Comparison of ENCODE assay signal across 9 cellular contexts in the genomic region with DNA sequence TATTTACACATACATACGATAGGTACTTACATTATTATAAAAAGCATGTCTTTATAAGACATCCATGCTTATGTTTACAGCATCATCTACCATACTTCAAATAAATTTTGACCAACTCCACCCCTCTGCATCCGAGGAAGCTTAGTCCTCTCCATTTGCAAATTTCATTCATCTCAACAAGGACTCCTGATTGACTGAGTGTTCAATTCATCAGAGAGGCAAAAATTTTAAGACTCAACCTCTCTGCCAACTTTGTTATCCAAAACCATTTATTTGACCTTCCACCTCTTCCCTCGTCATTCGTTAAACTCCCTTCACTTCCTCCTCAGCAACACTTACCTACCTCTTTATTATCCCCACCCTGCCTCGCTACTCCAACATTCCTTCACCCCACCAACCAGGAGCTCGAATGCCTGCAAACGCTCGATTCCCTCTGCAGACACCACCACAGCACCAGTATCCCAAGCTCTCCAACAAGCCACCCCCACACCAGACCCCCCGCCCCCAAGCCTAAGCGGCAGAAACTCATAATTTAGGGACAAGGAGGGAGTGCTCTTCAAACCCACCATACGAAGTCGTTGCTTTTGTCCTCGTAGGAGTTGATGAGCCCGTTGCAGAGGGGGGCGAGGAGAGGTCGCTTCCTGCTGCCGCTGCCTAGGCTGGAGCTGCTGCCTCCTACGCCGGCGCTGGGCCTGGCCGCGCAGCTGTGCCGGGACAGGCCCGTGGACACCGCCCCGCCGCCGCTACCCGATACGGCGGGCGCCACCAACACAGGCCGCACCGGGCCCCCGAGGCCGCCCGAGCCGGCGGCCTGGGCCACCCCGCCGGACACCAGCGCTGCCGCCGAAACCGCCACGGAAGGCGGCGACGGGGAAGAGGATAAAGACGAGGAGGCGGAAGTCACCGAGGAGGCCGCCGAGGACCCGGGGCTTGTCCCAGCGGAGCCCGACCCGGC. TPM values are rescaled to one million over a fixed set of nuclear protein-coding genes. Genes with fewer than 3 reads are reported as not detected.
DNase-seq lines count a peak whose midpoint lies in the region; ATAC-seq, FAIRE-seq and TF ChIP-seq lines count a peak whose summit lies in the region.
"Had no signal": no experiment of that assay in that cellular context is flagged by ENCODE, and none has a peak within 500 bp of the region (broad histone marks: within the 10 kb centered on the region; RNA-seq: fewer than 3 reads in every experiment).

No MANE protein-coding gene starts in this region.

- DNase-seq in Daoy (ENCODE audit: low read depth) (peak; percentile 54), GM20000 (ENCODE audit: low spot score) (peak; percentile 11), SK-N-SH (peak; percentile 63), keratinocyte (ENCODE audit: low read depth, low spot score) (no peak), middle frontal gyrus (ENCODE audit: extremely low spot score, low spot score) (no peak)
- peak; percentile 2 for DNase-seq in central memory CD4-positive, alpha-beta T cell
- peak; percentile 6 to 14 (median 6) for DNase-seq in stimulated activated CD4-positive, alpha-beta T cell treated with anti-CD3 and anti-CD28 coated beads, Interleukin-1b, Interleukin-23, amount 100 ng/mL, for 24 hours (ENCODE audit: low read depth in 4 of 4, low spot score in 1 of 4)

- H4K20me1 ChIP-seq in SK-N-SH (ENCODE audit: insufficient read depth) (peaks cover 41% of the 10 kb centered on the region), keratinocyte (ENCODE audit: control insufficient read depth, extremely low read depth, insufficient read depth, low read length) (peaks cover 4% of the 10 kb centered on the region)

- H3K27me3 ChIP-seq in SK-N-SH (ENCODE audit: insufficient read depth) (no peaks in the 10 kb centered on the region), keratinocyte (ENCODE audit: control insufficient read depth, extremely low read depth, insufficient read depth, low read length) (no peaks in the 10 kb centered on the region)

- peaks cover under 1% of the 10 kb centered on the region for H3F3A ChIP-seq in SK-N-SH (replicated peaks; ENCODE audit: insufficient read depth)

- H3K9ac ChIP-seq in SK-N-SH = peak overlapping the region; percentile 90
- peak overlapping the region; percentile 87 for H3K9ac ChIP-seq in keratinocyte (ENCODE audit: control insufficient read depth, extremely low read depth, insufficient read depth, low read length)

- CTCF ChIA-PET in SK-N-SH (lab: Yijun Ruan, JAX) = interaction anchor here (0.9 kb wide), 1 partner anchor 34 kb away, joined by 3 read pairs; no protein-coding TSS in a partner anchor

- TF ChIP-seq RAD21 in SK-N-SH (IDR thresholded peaks at IDR 0.05; ENCODE audit: low read length) = no peak

- POLR2A ChIA-PET in SK-N-SH (lab: Yijun Ruan, JAX) = interaction anchor here (0.7 kb wide), 1 partner anchor 1207 kb away, joined by 3 read pairs; a partner anchor contains a TSS

- H3K36me3 ChIP-seq in SK-N-SH (replicated peaks in 1 of 2; ENCODE audit: control insufficient read depth in 1 of 2, insufficient read depth in 2 of 2, low read length in 1 of 2) (no peaks in the 10 kb centered on the region), keratinocyte (ENCODE audit: control insufficient read depth in 2 of 2, extremely low read depth in 1 of 2, insufficient read depth in 2 of 2, low read length in 2 of 2) (no peaks in the 10 kb centered on the region)

- dilution Hi-C loops in keratinocyte (cut with MboI; ENCODE audit: extremely low pct_ligation_motif_present, low sequenced_read_pairs) = no loop called here

- no peaks in the 10 kb centered on the region for H3K9me1 ChIP-seq in keratinocyte (ENCODE audit: control insufficient read depth, extremely low read depth, insufficient read depth, low read length)

- H3K9me2 ChIP-seq in SK-N-SH = no peaks in the 10 kb centered on the region

- TF ChIP-seq CTCF in GM20000 (IDR thresholded peaks at IDR 0.05; ENCODE audit: extremely low read depth, missing control alignments) (no peak), SK-N-SH (IDR thresholded peaks at IDR 0.05) (no peak), keratinocyte (optimal IDR thresholded peaks at IDR 0.05 in 1 of 3, IDR thresholded peaks at IDR 0.05 in 1 of 3, conservative IDR thresholded peaks at IDR 0.05 in 1 of 3; ENCODE audit: extremely low read depth in 1 of 3, insufficient read depth in 2 of 3, low read length in 3 of 3) (no peak)

- H3K79me2 ChIP-seq in SK-N-SH (ENCODE audit: insufficient read depth) (peaks cover 65% of the 10 kb centered on the region), keratinocyte (ENCODE audit: control insufficient read depth, insufficient read depth, low read length) (peaks cover 59% of the 10 kb centered on the region)

- H3K4me2 ChIP-seq in SK-N-SH = peak overlapping the region; percentile 93
- peak overlapping the region; percentile 79 for H3K4me2 ChIP-seq in keratinocyte (ENCODE audit: control insufficient read depth, extremely low read depth, insufficient read depth, low read depth, low read length)

- H3K27ac ChIP-seq in SK-N-SH (ENCODE audit: low read depth in 2 of 2, low read length in 1 of 2) = peak overlapping the region; percentile 87 to 96
- peak overlapping the region; percentile 83 for H3K27ac ChIP-seq in keratinocyte (ENCODE audit: control insufficient read depth, insufficient read depth, low read length)

- 0 out of 4 replicates have a peak, but pooled peaks of 1 of the 2 experiments have one; percentile 2 for TF ChIP-seq EP300 in SK-N-SH (IDR thresholded peaks at IDR 0.05; ENCODE audit: borderline replicate concordance in 1 of 2, low read depth in 1 of 2, low read length in 1 of 2)

- FAIRE-seq in keratinocyte (lab: Jason Lieb, UNC) = no peak
- FAIRE-seq: islet of Langerhans had no signal

- peak overlapping the region; percentile 74 to 88 for H3K4me3 ChIP-seq in SK-N-SH (ENCODE audit: low read depth in 2 of 2, low read length in 1 of 2)
- peak overlapping the region; percentile 73 to 92 (median 81) for H3K4me3 ChIP-seq in keratinocyte (ENCODE audit: control insufficient read depth in 2 of 3, extremely low read depth in 1 of 3, insufficient read depth in 2 of 3, low read depth in 1 of 3, low read length in 3 of 3)

- H3K9me3 ChIP-seq in SK-N-SH (no peaks in the 10 kb centered on the region), keratinocyte (ENCODE audit: control insufficient read depth, low read depth, low read length) (no peaks in the 10 kb centered on the region)

- H2AFZ ChIP-seq in SK-N-SH (ENCODE audit: low read depth) (peak overlapping the region; percentile 88; the same call in 1 of the 2 replicates), keratinocyte (ENCODE audit: control insufficient read depth, low read length) (peak overlapping the region; percentile 98)

- H3K4me1 ChIP-seq in SK-N-SH (ENCODE audit: control insufficient read depth in 1 of 2, insufficient read depth in 2 of 2, low read depth in 1 of 2, low read length in 1 of 2) (peaks cover 0 to 15% of the 10 kb centered on the region in 2 experiments; a peak in 3 of 4 replicates), keratinocyte (ENCODE audit: control insufficient read depth, extremely low read depth, insufficient read depth, low read length) (peaks cover 17% of the 10 kb centered on the region)

- peak; percentile 14 for ATAC-seq in HG03565 (IDR thresholded peaks at IDR 0.05; ENCODE audit: unreplicated experiment)

- under 1% methylated on average over 34 of the region's 58 CpGs for WGBS in SK-N-SH (ENCODE audit: low lambda C conversion rate)

TF ChIP-seq in SK-N-SH, 30 proteins besides CTCF, POLR2A, EP300 and RAD21:
- TF ChIP-seq MXI1 (IDR thresholded peaks at IDR 0.05; ENCODE audit: low read depth, low read length) (no peak; the same call in 1 of the 2 replicates), RCOR1 (IDR thresholded peaks at IDR 0.05; ENCODE audit: low read length) (0 out of 2 replicates have a peak, but pooled peaks have one; percentile 5), NRF1 (IDR thresholded peaks at IDR 0.05; ENCODE audit: low read depth, low read length) (0 out of 2 replicates have a peak, but pooled peaks have one; percentile 13), YY1 (IDR thresholded peaks at IDR 0.05; ENCODE audit: low read depth) (0 out of 2 replicates have a peak, but pooled peaks have one; percentile 11)
- TF ChIP-seq, protein P1, sequence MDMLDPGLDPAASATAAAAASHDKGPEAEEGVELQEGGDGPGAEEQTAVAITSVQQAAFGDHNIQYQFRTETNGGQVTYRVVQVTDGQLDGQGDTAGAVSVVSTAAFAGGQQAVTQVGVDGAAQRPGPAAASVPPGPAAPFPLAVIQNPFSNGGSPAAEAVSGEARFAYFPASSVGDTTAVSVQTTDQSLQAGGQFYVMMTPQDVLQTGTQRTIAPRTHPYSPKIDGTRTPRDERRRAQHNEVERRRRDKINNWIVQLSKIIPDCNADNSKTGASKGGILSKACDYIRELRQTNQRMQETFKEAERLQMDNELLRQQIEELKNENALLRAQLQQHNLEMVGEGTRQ (IDR thresholded peaks at IDR 0.05; ENCODE audit: borderline replicate concordance, low read depth, low read length) = no peak

RNA-seq across cellular contexts. Expression of a gene that starts 0.8 kb away (rescaled TPM):
- 34.4 and 40.1 TPM in 2 replicates for total RNA-seq in Daoy (2014; rRNA removed; shearing (Covaris generic))
- polyA plus RNA-seq in SK-N-SH (2012; rRNA removed) = 10.3 and 13.2 TPM in 2 replicates
- polyA plus RNA-seq in SK-N-SH (2012; cell fraction: cytosol; rRNA removed) = 15.6 and 18.6 TPM in 2 replicates
- 9.5 and 9.7 TPM in 2 replicates for polyA plus RNA-seq in SK-N-SH (2012; cell fraction: nucleus; rRNA removed)
- polyA plus RNA-seq in keratinocyte = 26.0 to 38.9 TPM (median 29.9 TPM) in 3 replicates
- 20.2 TPM for polyA plus RNA-seq in keratinocyte (2011; ENCODE audit: low read depth)
- polyA plus RNA-seq in keratinocyte (2011; cell fraction: cytosol; rRNA removed) = 22.2 and 42.2 TPM in 2 replicates
- 25.4 and 30.3 TPM in 2 replicates for polyA plus RNA-seq in keratinocyte (2011; cell fraction: nucleus; rRNA removed)
- 28.6 and 29.9 TPM in 2 replicates for polyA plus RNA-seq in keratinocyte (2012; ENCODE audit: low replicate concordance)
- polyA minus RNA-seq in keratinocyte = 8.8 to 112 TPM (median 58.2 TPM) in 3 replicates
- polyA minus RNA-seq in keratinocyte (2011; cell fraction: cytosol; rRNA and poly(A)+ RNA removed) = 48.3 TPM
- polyA minus RNA-seq in keratinocyte (2011; cell fraction: nucleus; rRNA and poly(A)+ RNA removed) = 43.1 and 93.5 TPM in 2 replicates

Comparison
In these comparisons a context has a peak if more than half of its experiments do, and no peak if none do; other contexts are left out.
1. DNase-seq: peak in Daoy (single experiment), GM20000 (single experiment), SK-N-SH (single experiment), central memory CD4-positive, alpha-beta T cell (single experiment) and stimulated activated CD4-positive, alpha-beta T cell treated with anti-CD3 and anti-CD28 coated beads, Interleukin-1b, Interleukin-23, amount 100 ng/mL, for 24 hours (4 of 4); none in keratinocyte (single experiment) and middle frontal gyrus (single experiment).